In the genomic region with DNA sequence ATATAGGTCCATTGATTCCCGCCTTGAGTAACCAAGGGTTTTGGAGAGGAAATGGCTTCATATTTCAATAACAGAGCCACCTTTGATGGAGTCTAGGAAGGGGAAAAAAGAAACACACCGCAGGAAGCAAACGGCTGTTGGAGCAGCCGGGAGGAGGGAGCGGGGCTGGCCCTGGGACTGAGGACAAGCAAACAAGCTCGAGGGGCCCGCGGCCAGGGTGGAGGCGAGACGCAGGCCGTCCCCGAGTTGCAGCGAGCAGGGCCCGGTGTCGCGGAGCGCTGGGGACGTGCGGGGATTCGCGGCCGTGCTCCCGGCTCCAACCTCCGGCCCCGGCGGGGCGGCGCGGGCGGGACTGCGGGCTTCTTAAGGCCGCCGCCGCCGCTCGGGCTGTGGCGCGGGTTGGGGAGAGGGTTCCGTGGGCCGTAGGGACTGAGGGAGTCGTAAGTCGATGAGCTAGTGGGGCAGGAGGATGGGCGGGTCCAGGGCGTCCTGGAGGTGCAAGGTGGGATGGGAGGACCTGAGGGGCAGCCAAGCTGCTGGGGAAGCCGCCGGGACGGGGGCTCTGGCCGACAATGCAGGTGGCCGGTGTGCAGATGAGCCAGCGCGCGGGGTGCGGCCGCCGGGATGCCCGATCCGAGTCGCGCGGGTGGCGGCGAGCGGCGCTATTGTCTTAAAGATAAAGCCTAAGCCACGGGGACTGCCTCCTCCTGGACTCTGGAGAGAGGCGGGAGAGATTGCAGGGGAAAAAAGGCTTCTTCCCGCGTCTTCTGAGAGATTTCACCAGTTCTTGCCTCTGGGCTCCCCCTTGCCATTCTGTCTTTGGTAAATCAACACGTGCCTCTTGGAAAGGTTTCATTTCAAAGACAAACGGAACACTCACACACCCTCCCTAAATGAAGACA, we compare ENCODE assay signal across 8 cellular contexts. TPM values are rescaled to one million over a fixed set of nuclear protein-coding genes. Genes with fewer than 3 reads are reported as not detected.
DNase-seq lines count a peak whose midpoint lies in the region; ATAC-seq and TF ChIP-seq lines count a peak whose summit lies in the region.

No MANE protein-coding gene starts in this region.

- peak overlapping the region; percentile 36; the same call in 1 of the 2 replicates for H4K5ac ChIP-seq in IMR-90 (ENCODE audit: low read depth, low read length)

- H3K9me1 ChIP-seq in IMR-90 (ENCODE audit: insufficient read depth, low read length) = no peaks in the 10 kb centered on the region

- dilution Hi-C loops in IMR-90 (cut with HindIII; ENCODE audit: low sequenced_read_pairs, unreplicated experiment) = no loop called here

- no TSS peak for BruUV-seq in IMR-90 (replicated peaks; lab: Mats Ljungman, UMichigan)

- no peak overlapping the region for H2AK5ac ChIP-seq in IMR-90 (ENCODE audit: low read depth, low read length)

- peaks cover 2% of the 10 kb centered on the region; the same call in 1 of the 2 replicates for H3K4me1 ChIP-seq in IMR-90 (ENCODE audit: control insufficient read depth, insufficient read depth, low read length)
- no peaks in the 10 kb centered on the region for H3K4me1 ChIP-seq in esophagus (ENCODE audit: control insufficient read depth in 2 of 2, insufficient read depth in 2 of 2, low read length in 1 of 2)
- no peaks in the 10 kb centered on the region for H3K4me1 ChIP-seq in mucosa of descending colon (ENCODE audit: low read depth)
- H3K4me1 ChIP-seq in upper lobe of right lung = peaks cover 10% of the 10 kb centered on the region

- WGBS in IMR-90 (ENCODE audit: extremely low coverage in 2 of 2, insufficient read length in 1 of 2), 2 experiments = 0% methylated on average over 21 of the region's 70 CpGs; no CpG with 5 or more reads in 1 of the 2 experiments
- 1% methylated on average over 55 to 70 of the region's 70 CpGs for WGBS in esophagus, 2 donors

- peak overlapping the region; percentile 52 for H2BK5ac ChIP-seq in IMR-90 (ENCODE audit: low read depth, low read length, poor library complexity, severe bottlenecking)

- no peaks in the 10 kb centered on the region for H3K79me1 ChIP-seq in IMR-90 (ENCODE audit: low read depth in 1 of 2, low read length in 2 of 2)

- DNase-seq in DMS153 treated with DMSO at 0.1 percent for 48 hours (lab: John Stamatoyannopoulos, UW; ENCODE audit: unreplicated experiment) (peak; percentile 30), IMR-90 (peak; percentile 63), T-cell (no peak), mucosa of descending colon (peak; percentile 82 to 92 (median 91)), upper lobe of right lung (peak; percentile 79), immature natural killer cell (no peak)

- no peaks in the 10 kb centered on the region for H3K36me3 ChIP-seq in IMR-90 (ENCODE audit: control insufficient read depth, insufficient read depth, low read length)
- no peaks in the 10 kb centered on the region for H3K36me3 ChIP-seq in esophagus (ENCODE audit: control insufficient read depth in 2 of 2, insufficient read depth in 2 of 2, low read length in 1 of 2)
- no peaks in the 10 kb centered on the region for H3K36me3 ChIP-seq in mucosa of descending colon (ENCODE audit: low read depth)
- H3K36me3 ChIP-seq in upper lobe of right lung = no peaks in the 10 kb centered on the region

- no peak overlapping the region; the same call in 1 of the 2 replicates for H3K18ac ChIP-seq in IMR-90 (ENCODE audit: low read depth, low read length)

- H2BK15ac ChIP-seq in IMR-90 (ENCODE audit: low read depth, low read length) = peak overlapping the region; percentile 44; the same call in 1 of the 3 replicates

- H3K27ac ChIP-seq in IMR-90 (ENCODE audit: insufficient read depth, low read length) = peak overlapping the region; percentile 56; the same call in 1 of the 2 replicates
- no peak overlapping the region for H3K27ac ChIP-seq in esophagus (ENCODE audit: low read depth in 2 of 2, low read length in 1 of 2)
- no peak overlapping the region for H3K27ac ChIP-seq in upper lobe of right lung

- peak overlapping the region; percentile 80 for H3K9ac ChIP-seq in IMR-90 (ENCODE audit: low read depth, low read length)

- H3K14ac ChIP-seq in IMR-90 (replicated peaks; ENCODE audit: low read depth, low read length) = no peak overlapping the region; the same call in 1 of the 2 replicates

- peak overlapping the region; percentile 64; the same call in 1 of the 2 replicates for H3K23ac ChIP-seq in IMR-90 (ENCODE audit: low read depth, low read length)

- POLR2A ChIA-PET in IMR-90 (lab: Charles Lee; ENCODE audit: unreplicated experiment) (no interaction called here), T-cell (lab: Charles Lee) (no interaction called here)

- peak overlapping the region; percentile 18 to 70 for H4K8ac ChIP-seq in IMR-90 (ENCODE audit: low read depth in 2 of 2, low read length in 2 of 2)

- no peak overlapping the region for H3K27ac Mint-ChIP-seq in T-cell
- H3K27ac Mint-ChIP-seq in immature natural killer cell = no peak overlapping the region

- H2BK120ac ChIP-seq in IMR-90 (ENCODE audit: low read depth, low read length) = peak overlapping the region; percentile 79

- intact Hi-C loops in IMR-90 (cut with micrococcal nuclease) = loop anchor here (1.0 to 2.0 kb wide), 3 partner anchors 205 to 660 kb away; no protein-coding TSS in a partner anchor
- intact Hi-C loops in mucosa of descending colon (cut with DNase I, micrococcal nuclease) = loop anchor here in 1 of 2 donors (10.0 kb wide), 1 partner anchor 193 kb away; no protein-coding TSS in a partner anchor
- intact Hi-C loops in upper lobe of right lung (cut with DNase I) = no loop called here

- H3K9me3 ChIP-seq in IMR-90 (ENCODE audit: control insufficient read depth, insufficient read depth, low read length) (no peaks in the 10 kb centered on the region), esophagus (ENCODE audit: control insufficient read depth in 2 of 2, insufficient read depth in 1 of 2, low read depth in 1 of 2, low read length in 1 of 2) (no peaks in the 10 kb centered on the region), mucosa of descending colon (no peaks in the 10 kb centered on the region), upper lobe of right lung (no peaks in the 10 kb centered on the region)

- no peaks in the 10 kb centered on the region for H4K20me1 ChIP-seq in IMR-90 (ENCODE audit: insufficient read depth, low read length)

- H3K4me1 Mint-ChIP-seq in T-cell (peaks cover 8 to 15% (median 9%) of the 10 kb centered on the region in 3 donors), immature natural killer cell (no peaks in the 10 kb centered on the region)

- H3K4ac ChIP-seq in IMR-90 (ENCODE audit: low read depth, low read length) = peak overlapping the region; percentile 66

- CTCF ChIA-PET in IMR-90 (lab: Yijun Ruan, JAX) (interaction anchor here (0.7 to 1.0 kb wide), 2 partner anchors 22 to 646 kb away, joined by 3 read pairs; no protein-coding TSS in a partner anchor), T-cell (lab: Charles Lee) (interaction anchor here in 1 of 2 donors (1.4 kb wide), 1 partner anchor 10 kb away, joined by 3 read pairs; no protein-coding TSS in a partner anchor)

- H3K56ac ChIP-seq in IMR-90 (ENCODE audit: extremely low read depth, insufficient read depth, low read length) = peak overlapping the region; percentile 63; the same call in 1 of the 2 replicates

- H3K4me3 Mint-ChIP-seq in T-cell (peak overlapping the region; percentile 46 to 76 (median 62)), immature natural killer cell (peak overlapping the region in 2 of 5 donors; percentile 10 to 35)

- TF ChIP-seq RAD21 in IMR-90 (IDR thresholded peaks at IDR 0.05; ENCODE audit: low read length) = peak; percentile 81

- H3K4me3 ChIP-seq in IMR-90 (ENCODE audit: insufficient read depth, low read depth, low read length) (peak overlapping the region; percentile 78), esophagus (ENCODE audit: low read depth in 1 of 2, low read length in 2 of 2) (peak overlapping the region; percentile 33 to 36), mucosa of descending colon (peak overlapping the region; percentile 31), upper lobe of right lung (peak overlapping the region; percentile 51)

- H4K91ac ChIP-seq in IMR-90 (ENCODE audit: insufficient read depth, low read depth, low read length) = peak overlapping the region; percentile 33; the same call in 1 of the 2 replicates

- ATAC-seq in GM21367 (IDR thresholded peaks at IDR 0.05; ENCODE audit: unreplicated experiment) (peak; percentile 67), IMR-90 (ENCODE audit: low read depth) (peak; percentile 91), T-cell (replicated peaks in 1 of 4) (peak in 2 of 4 experiments; percentile 13 to 43), mucosa of descending colon (peak; percentile 91), upper lobe of right lung (peak; percentile 84)

- H3K27me3 ChIP-seq in IMR-90 (ENCODE audit: control insufficient read depth, insufficient read depth, low read length) (no peaks in the 10 kb centered on the region), esophagus (ENCODE audit: control insufficient read depth in 1 of 2, insufficient read depth in 2 of 2, low read length in 2 of 2) (peaks cover 0 to 3% of the 10 kb centered on the region in 2 donors), upper lobe of right lung (peaks cover 27% of the 10 kb centered on the region)

- peak overlapping the region; percentile 95 for H2AFZ ChIP-seq in IMR-90 (replicated peaks; ENCODE audit: low read length, poor library complexity)

- H2BK20ac ChIP-seq in IMR-90 (ENCODE audit: low read depth, low read length) = peak overlapping the region; percentile 81

- peak; percentile 79 for TF ChIP-seq CTCF in IMR-90 (conservative IDR thresholded peaks at IDR 0.05; ENCODE audit: low read depth, low read length)
- peak; percentile 27 for TF ChIP-seq CTCF in mucosa of descending colon (IDR thresholded peaks at IDR 0.05)
- TF ChIP-seq CTCF in upper lobe of right lung (IDR thresholded peaks at IDR 0.05) = peak; percentile 38

- TF ChIP-seq POLR2A in IMR-90 (IDR thresholded peaks at IDR 0.05; ENCODE audit: low read depth, low read length) = no peak

- H3K36me3 Mint-ChIP-seq in T-cell (no peaks in the 10 kb centered on the region), immature natural killer cell (peaks cover 0 to 4% (median 0%) of the 10 kb centered on the region in 3 donors)

- peak overlapping the region; percentile 80 for H3K4me2 ChIP-seq in IMR-90 (ENCODE audit: low read depth, low read length)

- H3K27me3 Mint-ChIP-seq in T-cell (peaks cover 50 to 57% of the 10 kb centered on the region in 2 donors), immature natural killer cell (ENCODE audit: low read depth in 3 of 3) (peaks cover 4 to 11% (median 10%) of the 10 kb centered on the region in 3 donors)

- H3K9me3 Mint-ChIP-seq in T-cell (no peaks in the 10 kb centered on the region), immature natural killer cell (peaks cover 0 to 7% (median 0%) of the 10 kb centered on the region in 6 donors)

- in situ Hi-C loops in IMR-90 (cut with MboI; ENCODE audit: low sequenced_read_pairs) = loop anchor here (5.0 to 10.0 kb wide), 2 partner anchors 533 to 655 kb away; no protein-coding TSS in a partner anchor

- H2AK9ac ChIP-seq in IMR-90 (replicated peaks; ENCODE audit: low read depth, low read length, poor library complexity) = no peak overlapping the region

RNA-seq across cellular contexts. Expression of a gene that starts 1.5 kb away (rescaled TPM):
- total RNA-seq in IMR-90 (2012; rRNA removed) (under 0.01 and 0.56 TPM in 2 replicates), T-cell (not detected), mucosa of descending colon (1 to 10 TPM in 2 of 3 donors, under 1 TPM in 1; 0.93 to 9.6 (median 1.5) TPM), upper lobe of right lung (0.12 TPM)
- polyA plus RNA-seq in IMR-90 (2012; rRNA removed) (0.06 and 0.07 TPM in 2 replicates), esophagus (under 1 TPM; 0.02 to 0.04 TPM), immature natural killer cell (not detected)
- polyA plus RNA-seq in IMR-90 (2012; cell fraction: cytosol; rRNA removed) = 0.01 TPM in 1 of 2 replicates, not detected in the other
- not detected in 2 replicates for polyA plus RNA-seq in IMR-90 (2012; cell fraction: nucleus; rRNA removed; ENCODE audit: low replicate concordance)

Comparison
In these comparisons a context has a peak if more than half of its experiments do, and no peak if none do; other contexts are left out.
1. DNase-seq: peak in DMS153 treated with DMSO at 0.1 percent for 48 hours (single experiment), IMR-90 (single experiment), mucosa of descending colon (3 of 3) and upper lobe of right lung (single experiment); none in T-cell (0 of 34) and immature natural killer cell (0 of 3).
2. CTCF ChIP-seq: peak in every context shown above with its lines; median percentile 79 in IMR-90; 38 in upper lobe of right lung; 27 in mucosa of descending colon.
3. Peak in every context shown above with its lines, with median percentiles within 50 percentile points of each other: H3K4me3 ChIP-seq.